In genomic region chr1:3034728-3035610, GRCh38 we compare ENCODE assay signal across 39 cellular contexts. TPM values are rescaled to one million over a fixed set of nuclear protein-coding genes. Genes with fewer than 3 reads are reported as not detected.
DNase-seq lines count a peak whose midpoint lies in the region; ATAC-seq and TF ChIP-seq lines count a peak whose summit lies in the region.
"Had no signal": no experiment of that assay in that cellular context is flagged by ENCODE, and none has a peak within 500 bp of the region (broad histone marks: within the 10 kb centered on the region; RNA-seq: fewer than 3 reads in every experiment).

No MANE protein-coding gene starts in this region.

- no peak overlapping the region for H3K4me3 Mint-ChIP-seq in osteocyte (ENCODE audit: unreplicated experiment)
- no peak overlapping the region for H3K4me3 Mint-ChIP-seq in activated CD8-positive, alpha-beta T cell treated with anti-CD3 and anti-CD28 coated beads, Interleukin-2, amount 10 ng/mL, durations not matched to agents 7 days and 5 days
- H3K4me3 Mint-ChIP-seq: activated naive CD4-positive, alpha-beta T cell treated with anti-CD3 and anti-CD28 coated beads for 36 hours; activated T-cell treated with anti-CD3 and anti-CD28 coated beads, Interleukin-2, amount 50 U/mL, for 4 hours; CD4-positive, CD25-positive, alpha-beta regulatory T cell; GM23338 had no signal

- no peaks in the 10 kb centered on the region for H3K4me1 Mint-ChIP-seq in osteocyte (ENCODE audit: unreplicated experiment)
- peaks cover 19% of the 10 kb centered on the region for H3K4me1 Mint-ChIP-seq in activated CD8-positive, alpha-beta T cell treated with anti-CD3 and anti-CD28 coated beads, Interleukin-2, amount 10 ng/mL, durations not matched to agents 7 days and 5 days (ENCODE audit: low read depth)

- H3K27me3 Mint-ChIP-seq in osteocyte (ENCODE audit: unreplicated experiment): peaks cover 3% of the 10 kb centered on the region
- no peaks in the 10 kb centered on the region for H3K27me3 Mint-ChIP-seq in activated CD8-positive, alpha-beta T cell treated with anti-CD3 and anti-CD28 coated beads, Interleukin-2, amount 10 ng/mL, durations not matched to agents 7 days and 5 days (ENCODE audit: low read depth)
- H3K27me3 Mint-ChIP-seq: CD4-positive, CD25-positive, alpha-beta regulatory T cell had no signal

- H3K27ac Mint-ChIP-seq in osteocyte (ENCODE audit: unreplicated experiment): no peak overlapping the region
- no peak overlapping the region for H3K27ac Mint-ChIP-seq in activated CD8-positive, alpha-beta T cell treated with anti-CD3 and anti-CD28 coated beads, Interleukin-2, amount 10 ng/mL, durations not matched to agents 7 days and 5 days
- H3K27ac Mint-ChIP-seq: activated naive CD4-positive, alpha-beta T cell treated with anti-CD3 and anti-CD28 coated beads for 36 hours; CD4-positive, CD25-positive, alpha-beta regulatory T cell; GM23338 had no signal

- 75 to 77% methylated on average over 15 of the region's 15 CpGs for WGBS in heart right ventricle, 2 donors

- DNase-seq in Right ventricle myocardium inferior (ENCODE audit: missing footprints) (peak; percentile 57), heart right ventricle (no peak), astrocyte of the hippocampus (ENCODE audit: low read depth, low spot score) (peak; percentile 35), osteocyte (ENCODE audit: extremely low spot score, unreplicated experiment) (peak; percentile 72), upper lobe of right lung (peak; percentile 57), uterus (no peak), OCI-LY7 (ENCODE audit: low spot score) (no peak)
- no peak for DNase-seq in activated CD8-positive, alpha-beta T cell treated with anti-CD3 and anti-CD28 coated beads, Interleukin-2, amount 10 ng/mL, durations not matched to agents 7 days and 5 days
- DNase-seq: activated CD4-positive, alpha-beta T cell treated with anti-CD3 and anti-CD28 coated beads for 48 hours; activated naive CD4-positive, alpha-beta T cell treated with anti-CD3 and anti-CD28 coated beads for 36 hours; activated T-cell treated with anti-CD3 and anti-CD28 coated beads, Interleukin-2, amount 50 U/mL, for 4 hours; adrenal gland; CD4-positive, CD25-positive, alpha-beta regulatory T cell; Kasumi-1; mammary epithelial cell; NCI-H1417 treated with DMSO at 0.1 percent for 48 hours; NCI-H2029 treated with DMSO at 0.1 percent for 48 hours; NCI-H226; NCI-H526 treated with DMSO at 0.1 percent for 48 hours; NK-92 treated with Interleukin-12 subunit alpha and Interleukin-12 subunit beta, amount 100 ng/mL, for 24 hours; SHP77 treated with DMSO at 0.1 percent for 48 hours; stimulated activated CD4-positive, alpha-beta T cell treated with anti-CD3 and anti-CD28 coated beads, Interleukin-15, amount 100 ng/mL, for 24 hours; stimulated activated CD4-positive, alpha-beta T cell treated with anti-CD3 and anti-CD28 coated beads, Interleukin-4, amount 100 ng/mL, for 4 hours; SW 1271; T1000 had no signal

- H3K27me3 ChIP-seq in heart right ventricle (peaks cover 0 to 61% (median 46%) of the 10 kb centered on the region in 7 donors), upper lobe of right lung (peaks cover 10% of the 10 kb centered on the region), uterus (no peaks in the 10 kb centered on the region)
- H3K27me3 ChIP-seq: hepatocyte, upper lobe of left lung had no signal

- intact Hi-C loops in Right ventricle myocardium inferior (cut with DNase I): no loop called here
- intact Hi-C loops in heart right ventricle (cut with DNase I): no loop called here
- intact Hi-C loops in upper lobe of right lung (cut with DNase I): no loop called here
- intact Hi-C loops in uterus (cut with DNase I; ENCODE audit: low total_unique reads): no loop called here
- intact Hi-C loops in OCI-LY7 (cut with micrococcal nuclease; ENCODE audit: unreplicated experiment): no loop called here

- BruUV-seq in OCI-LY7 (replicated peaks; lab: Mats Ljungman, UMichigan): no TSS peak

- H3K4me1 ChIP-seq in heart right ventricle (no peaks in the 10 kb centered on the region), upper lobe of right lung (no peaks in the 10 kb centered on the region), uterus (no peaks in the 10 kb centered on the region), OCI-LY7 (ENCODE audit: insufficient read depth, low read length, poor library complexity, severe bottlenecking) (no peaks in the 10 kb centered on the region)
- H3K4me1 ChIP-seq: A549, adrenal gland, upper lobe of left lung had no signal

- CTCF ChIA-PET in OCI-LY7 (lab: Charles Lee; ENCODE audit: unreplicated experiment): no interaction called here
- CTCF ChIA-PET in activated CD8-positive, alpha-beta T cell treated with anti-CD3 and anti-CD28 coated beads, Interleukin-2, amount 10 ng/mL, durations not matched to agents 7 days and 5 days (lab: Charles Lee): no interaction called here

- no peak overlapping the region for H2AFZ ChIP-seq in OCI-LY7 (ENCODE audit: low read length)
- H2AFZ ChIP-seq: GM23338, hepatocyte had no signal

- H4K20me1 ChIP-seq in OCI-LY7 (ENCODE audit: insufficient read depth, low read length): no peaks in the 10 kb centered on the region; the same call in 1 of the 2 replicates

- no peak for TF ChIP-seq POLR2A in uterus (IDR thresholded peaks at IDR 0.05)

- H3K36me3 Mint-ChIP-seq in osteocyte (ENCODE audit: unreplicated experiment): no peaks in the 10 kb centered on the region
- no peaks in the 10 kb centered on the region for H3K36me3 Mint-ChIP-seq in activated CD8-positive, alpha-beta T cell treated with anti-CD3 and anti-CD28 coated beads, Interleukin-2, amount 10 ng/mL, durations not matched to agents 7 days and 5 days (ENCODE audit: low read depth)
- H3K36me3 Mint-ChIP-seq: brain; CD4-positive, CD25-positive, alpha-beta regulatory T cell had no signal

- H3K9me3 Mint-ChIP-seq in osteocyte (ENCODE audit: unreplicated experiment): no peaks in the 10 kb centered on the region
- no peaks in the 10 kb centered on the region for H3K9me3 Mint-ChIP-seq in activated CD8-positive, alpha-beta T cell treated with anti-CD3 and anti-CD28 coated beads, Interleukin-2, amount 10 ng/mL, durations not matched to agents 7 days and 5 days (ENCODE audit: insufficient read depth)
- H3K9me3 Mint-ChIP-seq: activated naive CD4-positive, alpha-beta T cell treated with anti-CD3 and anti-CD28 coated beads for 36 hours; activated T-cell treated with anti-CD3 and anti-CD28 coated beads, Interleukin-2, amount 50 U/mL, for 4 hours; GM23338 had no signal

- H3K27ac ChIP-seq in heart right ventricle (no peak overlapping the region), upper lobe of right lung (no peak overlapping the region), uterus (no peak overlapping the region), OCI-LY7 (ENCODE audit: low read depth, low read length, poor library complexity, severe bottlenecking) (no peak overlapping the region)
- H3K27ac ChIP-seq: A549, adrenal gland, hepatocyte, upper lobe of left lung, VCaP had no signal

- no peaks in the 10 kb centered on the region for H3K79me2 ChIP-seq in OCI-LY7 (ENCODE audit: insufficient read depth, low read depth, low read length)
- H3K79me2 ChIP-seq: hepatocyte had no signal

- no peak for ATAC-seq in Right ventricle myocardium inferior
- no peak for ATAC-seq in heart right ventricle
- ATAC-seq in upper lobe of right lung: no peak
- ATAC-seq in activated CD8-positive, alpha-beta T cell treated with anti-CD3 and anti-CD28 coated beads, Interleukin-2, amount 10 ng/mL, durations not matched to agents 7 days and 5 days: no peak
- ATAC-seq: A549; activated T-cell treated with anti-CD3 and anti-CD28 coated beads, Interleukin-2, amount 50 U/mL, for 4 hours; GM23338 had no signal

- H3K9me2 ChIP-seq in OCI-LY7 (ENCODE audit: insufficient read depth, low read length): no peaks in the 10 kb centered on the region

- H3K36me3 ChIP-seq in heart right ventricle: no peaks in the 10 kb centered on the region
- H3K36me3 ChIP-seq in upper lobe of right lung: no peaks in the 10 kb centered on the region
- no peaks in the 10 kb centered on the region for H3K36me3 ChIP-seq in uterus
- H3K36me3 ChIP-seq in OCI-LY7 (ENCODE audit: insufficient read depth, low read length): no peaks in the 10 kb centered on the region
- H3K36me3 ChIP-seq: adrenal gland, upper lobe of left lung had no signal

- H3K9me3 ChIP-seq in heart right ventricle (no peaks in the 10 kb centered on the region), upper lobe of right lung (no peaks in the 10 kb centered on the region), uterus (no peaks in the 10 kb centered on the region), OCI-LY7 (ENCODE audit: low read length) (no peaks in the 10 kb centered on the region)
- H3K9me3 ChIP-seq: A549, adrenal gland, upper lobe of left lung had no signal

- TF ChIP-seq CTCF in heart right ventricle (IDR thresholded peaks at IDR 0.05) (no peak), osteocyte (IDR thresholded peaks at IDR 0.05) (no peak), upper lobe of right lung (IDR thresholded peaks at IDR 0.05) (no peak), uterus (IDR thresholded peaks at IDR 0.05) (no peak), OCI-LY7 (conservative IDR thresholded peaks at IDR 0.05; ENCODE audit: low read length) (no peak)

- POLR2A ChIA-PET in OCI-LY7 (lab: Charles Lee): no interaction called here
- POLR2A ChIA-PET in activated CD8-positive, alpha-beta T cell treated with anti-CD3 and anti-CD28 coated beads, Interleukin-2, amount 10 ng/mL, durations not matched to agents 7 days and 5 days (lab: Charles Lee): no interaction called here

- no peak overlapping the region for H3K4me2 ChIP-seq in OCI-LY7 (ENCODE audit: low read length)
- H3K4me2 ChIP-seq: A549, GM23338, hepatocyte had no signal

- no peak overlapping the region for H3K4me3 ChIP-seq in heart right ventricle
- no peak overlapping the region for H3K4me3 ChIP-seq in upper lobe of right lung
- H3K4me3 ChIP-seq in uterus: no peak overlapping the region
- H3K4me3 ChIP-seq in OCI-LY7 (ENCODE audit: low read depth, low read length, poor library complexity, severe bottlenecking): no peak overlapping the region
- H3K4me3 ChIP-seq: A549, adrenal gland, GM23338, hepatocyte, upper lobe of left lung had no signal

RNA-seq across cellular contexts. Expression of gene ACTRT2, which starts 13.7 kb away (rescaled TPM):
- not detected for total RNA-seq in Right ventricle myocardium inferior
- not detected for total RNA-seq in heart right ventricle
- polyA plus RNA-seq in heart right ventricle: not detected
- total RNA-seq in osteocyte: not detected in 2 replicates
- not detected for total RNA-seq in upper lobe of right lung
- total RNA-seq in uterus: not detected
- total RNA-seq in OCI-LY7 (2014; rRNA removed; shearing (Covaris generic)): not detected in 2 replicates
- not detected in 2 replicates for total RNA-seq in OCI-LY7 (2022)
- total RNA-seq in activated CD8-positive, alpha-beta T cell treated with anti-CD3 and anti-CD28 coated beads, Interleukin-2, amount 10 ng/mL, durations not matched to agents 7 days and 5 days: not detected
- total RNA-seq: activated CD8-positive, alpha-beta memory T cell treated with anti-CD3 and anti-CD28 coated beads for 36 hours; activated naive CD4-positive, alpha-beta T cell treated with anti-CD3 and anti-CD28 coated beads for 36 hours; activated T-cell treated with anti-CD3 and anti-CD28 coated beads, Interleukin-2, amount 50 U/mL, for 4 hours; adrenal gland; CD4-positive, CD25-positive, alpha-beta regulatory T cell; chondrocyte; Daoy; endothelial cell of umbilical vein; frontal cortex; GM23338; hepatocyte; mammary epithelial cell; mucosa of gallbladder; subcutaneous adipose tissue; upper lobe of left lung had no signal
- polyA plus RNA-seq: A549; adrenal gland; CD4-positive, CD25-positive, alpha-beta regulatory T cell; endothelial cell of umbilical vein; GM23338; hepatocyte; mammary epithelial cell; neural cell had no signal

RNA-seq across cellular contexts. Expression of gene PRDM16, which starts 34.0 kb away (rescaled TPM):
- total RNA-seq in Right ventricle myocardium inferior (12.8 TPM), heart right ventricle (10 to 100 TPM; 11.7 to 25.9 (median 14.8) TPM), osteocyte (7.1 and 7.4 TPM in 2 replicates), upper lobe of right lung (21.0 TPM), uterus (1 to 10 TPM in 1 of 4 donors, under 1 TPM in 2, not detected in 1; 0.26 to 7.7 (median 0.35) TPM), OCI-LY7 (2022) (not detected in 2 replicates)
- 10 to 100 TPM in 1 of 2 donors, 1 to 10 TPM in 1; 4.1 to 16.8 TPM for polyA plus RNA-seq in heart right ventricle
- total RNA-seq in OCI-LY7 (2014; rRNA removed; shearing (Covaris generic)): not detected in 2 replicates
- under 1 TPM; 0.18 to 0.21 TPM for total RNA-seq in activated CD8-positive, alpha-beta T cell treated with anti-CD3 and anti-CD28 coated beads, Interleukin-2, amount 10 ng/mL, durations not matched to agents 7 days and 5 days
- total RNA-seq: activated CD8-positive, alpha-beta memory T cell treated with anti-CD3 and anti-CD28 coated beads for 36 hours; endothelial cell of umbilical vein; mammary epithelial cell had no signal
- polyA plus RNA-seq: CD4-positive, CD25-positive, alpha-beta regulatory T cell; endothelial cell of umbilical vein had no signal

Comparison
In these comparisons a context has a peak if more than half of its experiments do, and no peak if none do; other contexts are left out.
1. DNase-seq: peak in Right ventricle myocardium inferior (single experiment), astrocyte of the hippocampus (single experiment), osteocyte (single experiment) and upper lobe of right lung (single experiment); none in heart right ventricle (0 of 2), uterus (0 of 2), OCI-LY7 (single experiment) and activated CD8-positive, alpha-beta T cell treated with anti-CD3 and anti-CD28 coated beads, Interleukin-2, amount 10 ng/mL, durations not matched to agents 7 days and 5 days (single experiment).